8 cellular contexts compared by ENCODE assay signal in the genomic region with DNA sequence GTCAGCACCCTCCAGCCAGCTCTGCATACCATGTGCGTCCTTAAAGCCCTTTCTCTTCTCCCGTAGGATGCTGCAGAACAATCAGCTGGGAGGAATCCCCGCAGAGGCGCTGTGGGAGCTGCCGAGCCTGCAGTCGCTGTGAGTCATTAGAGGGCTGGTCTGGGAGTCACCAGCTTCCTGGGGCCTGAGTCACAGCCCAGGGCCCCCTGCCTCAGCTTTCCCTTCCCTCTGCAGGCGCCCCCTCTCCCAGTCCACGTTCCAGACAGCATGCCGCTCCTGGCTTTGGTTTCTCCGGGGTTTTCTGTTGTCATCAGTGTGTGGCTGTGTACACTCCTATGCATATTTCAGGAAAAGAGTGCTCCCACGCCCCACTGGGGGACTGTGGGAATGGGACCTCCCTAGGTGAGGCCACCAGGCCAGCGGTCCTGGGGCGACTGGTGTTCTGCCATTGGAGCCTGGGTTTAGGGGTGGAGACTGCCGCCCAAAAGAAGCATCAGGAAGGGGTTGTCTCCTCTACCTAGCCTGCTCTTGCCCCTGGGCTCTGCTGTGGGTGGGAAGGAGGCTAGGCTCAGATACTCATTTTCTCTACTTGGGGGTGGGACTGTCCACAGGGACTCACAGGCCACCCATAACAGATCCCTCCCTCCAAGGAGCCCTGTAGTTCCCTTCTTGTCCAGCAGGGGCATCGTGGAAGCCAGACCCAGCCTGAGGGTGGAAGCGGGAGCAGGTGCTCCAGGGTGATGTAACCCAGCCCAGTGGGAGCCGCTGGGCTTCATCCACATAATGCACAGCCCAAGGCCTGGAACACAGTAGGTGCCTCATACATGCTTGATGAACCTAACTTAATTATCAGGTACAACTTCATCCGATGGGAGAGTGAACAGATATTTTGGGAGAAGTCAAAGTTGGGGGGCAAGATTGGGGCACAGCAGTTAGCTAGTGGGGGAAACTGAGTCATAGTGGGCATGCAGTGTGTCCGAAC. TPM values are rescaled to one million over a fixed set of nuclear protein-coding genes. Genes with fewer than 3 reads are reported as not detected.
DNase-seq lines count a peak whose midpoint lies in the region; ATAC-seq and TF ChIP-seq lines count a peak whose summit lies in the region.

No MANE protein-coding gene starts in this region.

- H3K4me2 ChIP-seq in PC-9: peak overlapping the region; percentile 81

- no peak overlapping the region; the same call in 1 of the 2 replicates for H3K4me3 ChIP-seq in HUES64 (ENCODE audit: low read length)
- H3K4me3 ChIP-seq in PC-9: peak overlapping the region; percentile 44; the same call in 1 of the 2 replicates
- H3K4me3 ChIP-seq in thoracic aorta: peak overlapping the region; percentile 39

- intact Hi-C loops in PC-9 (cut with micrococcal nuclease; ENCODE audit: unreplicated experiment): loop anchor here (1.0 to 2.0 kb wide), 4 partner anchors 14 to 47 kb away; a partner anchor contains a TSS

- TF ChIP-seq CTCF in GM10248 (IDR thresholded peaks at IDR 0.05; ENCODE audit: control extremely low read depth, extremely low read depth, low read depth, missing control alignments) (peak; percentile 74), PC-9 (conservative IDR thresholded peaks at IDR 0.05) (peak; percentile 97), omental fat pad (IDR thresholded peaks at IDR 0.05) (peak in 2 of 3 donors; percentile 30 to 45), thoracic aorta (IDR thresholded peaks at IDR 0.05) (peak; percentile 95)

- WGBS in HUES64: 40% methylated on average over 19 of the region's 19 CpGs

- H3K36me3 ChIP-seq in HUES64 (ENCODE audit: insufficient read depth, low read length): no peaks in the 10 kb centered on the region
- no peaks in the 10 kb centered on the region for H3K36me3 ChIP-seq in PC-9 (ENCODE audit: low read depth)
- H3K36me3 ChIP-seq in thoracic aorta: peaks cover 9% of the 10 kb centered on the region

- no peaks in the 10 kb centered on the region for H3K9me2 ChIP-seq in PC-9 (ENCODE audit: insufficient read depth)

- no peaks in the 10 kb centered on the region for H3K79me2 ChIP-seq in PC-9 (ENCODE audit: low read depth)

- H4K20me1 ChIP-seq in PC-9 (ENCODE audit: insufficient read depth): no peaks in the 10 kb centered on the region

- POLR2A ChIA-PET in GM10248 (lab: Yijun Ruan, JAX): no interaction called here
- POLR2A ChIA-PET in PC-9 (lab: Charles Lee; ENCODE audit: unreplicated experiment): interaction anchor here (0.7 kb wide), 1 partner anchor 653 kb away, joined by 3 read pairs; a partner anchor contains a TSS

- H3K9me3 ChIP-seq in HUES64 (ENCODE audit: insufficient read depth, low read depth, low read length): no peaks in the 10 kb centered on the region
- H3K9me3 ChIP-seq in PC-9 (ENCODE audit: insufficient read depth, low read depth): no peaks in the 10 kb centered on the region
- H3K9me3 ChIP-seq in thoracic aorta: no peaks in the 10 kb centered on the region

- peak overlapping the region; percentile 33 for H3K9ac ChIP-seq in HUES64 (ENCODE audit: low read depth, low read length)

- peak overlapping the region; percentile 72 for H3K27ac ChIP-seq in HUES64 (ENCODE audit: low read depth, low read length)
- peak overlapping the region; percentile 80 for H3K27ac ChIP-seq in PC-9
- H3K27ac ChIP-seq in thoracic aorta: peak overlapping the region; percentile 93 to 96

- TSS peak; percentile 71 for BruUV-seq in PC-9 (replicated peaks; lab: Mats Ljungman, UMichigan)

- H3K27me3 ChIP-seq in HUES64 (ENCODE audit: insufficient read depth, low read length) (no peaks in the 10 kb centered on the region), PC-9 (ENCODE audit: insufficient read depth, low read depth) (no peaks in the 10 kb centered on the region), thoracic aorta (replicated peaks; ENCODE audit: insufficient read depth) (no peaks in the 10 kb centered on the region)

- DNase-seq in GM10248 (ENCODE audit: extremely low spot score) (peak; percentile 84), PC-9 (peak; percentile 92 to 96), fibroblast of peridontal ligament (ENCODE audit: extremely low read depth) (peak; percentile 87), omental fat pad (ENCODE audit: low spot score) (peak; percentile 50), thoracic aorta (ENCODE audit: low spot score) (peak; percentile 61), OCI-M2 (lab: John Stamatoyannopoulos, UW; ENCODE audit: unreplicated experiment) (no peak)
- DNase-seq in activated T-cell treated with anti-CD3 and anti-CD28 coated beads, Interleukin-2, amount 50 U/mL, for 1 hour: peak; percentile 67

- H2AFZ ChIP-seq in PC-9: peak overlapping the region; percentile 79

- ATAC-seq in omental fat pad (ENCODE audit: low FRiP score): peak; percentile 88
- peak; percentile 80 for ATAC-seq in thoracic aorta (ENCODE audit: insufficient number of reproducible peaks, low FRiP score, low read depth)

- CTCF ChIA-PET in GM10248 (lab: Yijun Ruan, JAX): interaction anchor here (0.6 to 2.7 kb wide), 9 partner anchors 10 to 417 kb away, joined by 3 to 23 read pairs (median 3); no protein-coding TSS in a partner anchor
- CTCF ChIA-PET in PC-9 (lab: Charles Lee): interaction anchor here (0.6 to 1.5 kb wide), 7 partner anchors 10 to 132 kb away, joined by 3 to 9 read pairs (median 4); a partner anchor contains a TSS

- H3F3A ChIP-seq in PC-9 (ENCODE audit: insufficient read depth, low read depth): peaks cover 14% of the 10 kb centered on the region

- H3K4me1 ChIP-seq in HUES64 (ENCODE audit: insufficient read depth, low read length) (peaks cover 39% of the 10 kb centered on the region), PC-9 (replicated peaks; ENCODE audit: insufficient read depth) (peaks cover 25% of the 10 kb centered on the region), thoracic aorta (ENCODE audit: control insufficient read depth in 1 of 2, low read depth in 2 of 2) (peaks cover 26 to 61% of the 10 kb centered on the region in 2 donors)

RNA-seq across cellular contexts. Expression of a gene that starts 42.5 kb away (rescaled TPM):
- polyA plus RNA-seq in HUES64 (2013, experiment 1 of 2): 0.45 TPM
- polyA plus RNA-seq in HUES64 (2013, experiment 2 of 2): 0.38 TPM
- total RNA-seq in PC-9 (2021): 5.6 and 7.9 TPM in 2 replicates
- total RNA-seq in omental fat pad: under 1 TPM in 2 of 4 donors, not detected in 2; 0.28 to 0.32 TPM
- 10 to 100 TPM; 76.6 to 99.0 TPM for total RNA-seq in thoracic aorta

Comparison
In these comparisons a context has a peak if more than half of its experiments do, and no peak if none do; other contexts are left out.
1. CTCF ChIP-seq: peak in every context shown above with its lines; median percentile 97 in PC-9; 95 in thoracic aorta; 74 in GM10248; 38 in omental fat pad.